Comparison of ENCODE assay signal across 21 cellular contexts in genomic region chr10:130218936-130219335, GRCh38.
"Had no signal": no experiment of that assay in that cellular context is flagged by ENCODE, and none has a peak within 500 bp of the region (broad histone marks: within the 10 kb centered on the region; RNA-seq: fewer than 3 reads in every experiment).

No MANE protein-coding gene starts in this region.

- H3K27ac ChIP-seq: cardiac muscle cell, dorsolateral prefrontal cortex, epithelial cell of prostate, hepatocyte, prostate gland, right atrium auricular region, skin epidermis, stomach, testis, VCaP had no signal

- DNase-seq: activated CD4-positive, alpha-beta T cell treated with anti-CD3 and anti-CD28 coated beads, Interleukin-2, amount 50 U/mL, for 4 hours; activated naive CD4-positive, alpha-beta T cell treated with Interleukin-2 at 50 U/mL for 16 hours; activated naive CD8-positive, alpha-beta T cell treated with anti-CD3 and anti-CD28 coated beads, Interleukin-2, amount 10 ng/mL, durations not matched to agents 7 days and 5 days; activated T-cell treated with anti-CD3 and anti-CD28 coated beads for 4 hours; amygdala; foreskin fibroblast; midbrain; nephron progenitor cell; nucleus accumbens; stimulated activated CD4-positive, alpha-beta T cell treated with anti-CD3 and anti-CD28 coated beads, Interleukin-4, amount 100 ng/mL, for 1 hour; stomach; testis had no signal

- H3K4me2 ChIP-seq: hepatocyte had no signal

- H3K4me3 ChIP-seq: cardiac muscle cell, dorsolateral prefrontal cortex, hepatocyte, lung, prostate gland, right atrium auricular region, skin epidermis, stomach, testis had no signal

- H3K27me3 ChIP-seq: cardiac muscle cell, dorsolateral prefrontal cortex, hepatocyte, right atrium auricular region, stomach, testis had no signal

- H3K4me1 ChIP-seq: prostate gland, right atrium auricular region, stomach, testis had no signal

- H3K79me2 ChIP-seq: hepatocyte had no signal

- H3K9me3 ChIP-seq: prostate gland, right atrium auricular region, stomach, testis had no signal

- H2AFZ ChIP-seq: hepatocyte had no signal

- H3K36me3 ChIP-seq: cardiac muscle cell, prostate gland, right atrium auricular region, stomach had no signal
